In genomic region chr1:108561731-108562326, GRCh38 we compare ENCODE assay signal across 8 cellular contexts. TPM values are rescaled to one million over a fixed set of nuclear protein-coding genes. Genes with fewer than 3 reads are reported as not detected.
DNase-seq lines count a peak whose midpoint lies in the region; ATAC-seq lines count a peak whose summit lies in the region.

No MANE protein-coding gene starts in this region.

- intact Hi-C loops in left cardiac atrium (cut with DNase I) = loop anchor here (5.0 kb wide), 2 partner anchors 65 to 80 kb away; no protein-coding TSS in a partner anchor

- DNase-seq in ELR (ENCODE audit: low read depth) = peak; percentile 58
- DNase-seq in KBM-7 = peak; percentile 84
- DNase-seq in SK-MEL-5 (ENCODE audit: low read depth, low spot score) = peak; percentile 71
- DNase-seq in activated gamma-delta T cell (lab: John Stamatoyannopoulos, UW) = peak; percentile 50
- peak; percentile 69 for DNase-seq in left cardiac atrium
- peak; percentile 70 for DNase-seq in stimulated activated CD4-positive, alpha-beta T cell treated with anti-CD3 and anti-CD28 coated beads, Interleukin-12 subunit alpha, Interleukin-12 subunit beta, amount 100 ng/mL, for 4 hours
- DNase-seq in NCI-H128 (lab: John Stamatoyannopoulos, UW; ENCODE audit: unreplicated experiment) = no peak

- in situ Hi-C loops in KBM-7 (cut with MboI; ENCODE audit: low pct_unique_long_range_greater_than_20kb, low sequenced_read_pairs) (no loop called here), SK-MEL-5 (cut with HindIII; ENCODE audit: low pct_unique_long_range_greater_than_20kb, low sequenced_read_pairs) (no loop called here)

- ATAC-seq in GM21717 (IDR thresholded peaks at IDR 0.05; ENCODE audit: unreplicated experiment) (peak; percentile 43), left cardiac atrium (peak in 1 of 2 donors; percentile 15)

RNA-seq across cellular contexts. Expression of gene EEIG2, which starts 1.9 kb away (rescaled TPM):
- 36.0 and 38.5 TPM in 2 replicates for total RNA-seq in SK-MEL-5 (2014; rRNA removed; shearing (Covaris generic))
- polyA plus RNA-seq in SK-MEL-5 (2015; cell fraction: cytosol; rRNA removed) = 19.9 and 28.2 TPM in 2 replicates
- polyA plus RNA-seq in SK-MEL-5 (2015; cell fraction: nucleus; rRNA removed) = 25.2 and 26.7 TPM in 2 replicates
- 1 to 10 TPM; 8.5 to 9.9 TPM for total RNA-seq in left cardiac atrium
